Comparison of ENCODE assay signal across 11 cellular contexts in the genomic region with DNA sequence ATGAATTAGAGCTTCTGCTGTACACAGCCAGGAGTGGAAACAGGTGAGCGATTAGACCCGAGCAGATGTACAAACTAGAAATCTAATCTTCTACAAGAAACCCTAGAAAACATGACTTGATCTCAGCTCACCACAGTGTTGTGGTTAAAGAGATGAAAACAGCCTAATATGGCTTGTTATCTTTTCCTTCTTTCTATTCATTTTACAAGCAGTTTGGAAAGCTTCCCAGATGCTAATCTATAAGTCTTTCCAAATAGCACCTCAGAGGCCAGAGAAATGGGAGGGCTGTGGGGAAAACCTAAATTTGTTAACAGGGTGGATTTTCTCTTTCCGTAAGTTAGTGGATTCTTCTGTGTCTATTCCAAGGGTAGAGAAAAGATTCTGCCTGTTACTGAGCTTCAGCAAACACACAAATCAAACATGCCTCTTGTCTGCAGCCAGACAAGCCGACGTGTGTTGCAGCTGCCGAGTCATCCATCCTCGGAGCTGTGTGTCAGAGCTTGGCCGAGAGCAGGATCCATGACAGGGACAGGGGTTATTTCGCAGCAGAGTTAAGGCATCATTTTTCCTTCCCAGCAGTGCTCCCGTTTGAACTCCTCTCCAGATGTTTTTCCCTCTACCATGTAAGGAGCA.
DNase-seq lines count a peak whose midpoint lies in the region; ATAC-seq and TF ChIP-seq lines count a peak whose summit lies in the region.
"Had no signal": no experiment of that assay in that cellular context is flagged by ENCODE, and none has a peak within 500 bp of the region (broad histone marks: within the 10 kb centered on the region; RNA-seq: fewer than 3 reads in every experiment).

No MANE protein-coding gene starts in this region.

- H3K4me3 ChIP-seq in gastroesophageal sphincter (no peak overlapping the region), psoas muscle (no peak overlapping the region)

- H3K4me3 Mint-ChIP-seq in activated naive CD8-positive, alpha-beta T cell treated with anti-CD3 and anti-CD28 coated beads, Interleukin-2, amount 50 U/mL, for 24 hours: no peak overlapping the region

- TF ChIP-seq CTCF in gastroesophageal sphincter (IDR thresholded peaks at IDR 0.05): no peak
- TF ChIP-seq CTCF in psoas muscle (IDR thresholded peaks at IDR 0.05): no peak

- no peaks in the 10 kb centered on the region for H3K27me3 Mint-ChIP-seq in activated naive CD8-positive, alpha-beta T cell treated with anti-CD3 and anti-CD28 coated beads, Interleukin-2, amount 50 U/mL, for 24 hours

- H3K27ac ChIP-seq in gastroesophageal sphincter (no peak overlapping the region), psoas muscle (no peak overlapping the region)

- H3K36me3 ChIP-seq in gastroesophageal sphincter: no peaks in the 10 kb centered on the region
- H3K36me3 ChIP-seq in psoas muscle (ENCODE audit: insufficient read depth in 1 of 2, low read depth in 1 of 2): no peaks in the 10 kb centered on the region

- H3K4me1 ChIP-seq in gastroesophageal sphincter: peaks cover 0 to 12% (median 0%) of the 10 kb centered on the region in 3 donors
- no peaks in the 10 kb centered on the region for H3K4me1 ChIP-seq in psoas muscle

- H3K36me3 Mint-ChIP-seq in activated naive CD8-positive, alpha-beta T cell treated with anti-CD3 and anti-CD28 coated beads, Interleukin-2, amount 50 U/mL, for 24 hours (ENCODE audit: low read depth): no peaks in the 10 kb centered on the region

- no peak for TF ChIP-seq POLR2A in gastroesophageal sphincter (IDR thresholded peaks at IDR 0.05)

- no peak overlapping the region for H3K27ac Mint-ChIP-seq in activated naive CD8-positive, alpha-beta T cell treated with anti-CD3 and anti-CD28 coated beads, Interleukin-2, amount 50 U/mL, for 24 hours

- peak; percentile 19 for ATAC-seq in gastroesophageal sphincter
- peak in 3 of 4 donors; percentile 27 to 42 (median 32) for ATAC-seq in psoas muscle
- no peak for ATAC-seq in activated naive CD8-positive, alpha-beta T cell treated with anti-CD3 and anti-CD28 coated beads, Interleukin-2, amount 50 U/mL, for 24 hours

- H3K4me1 Mint-ChIP-seq in activated naive CD8-positive, alpha-beta T cell treated with anti-CD3 and anti-CD28 coated beads, Interleukin-2, amount 50 U/mL, for 24 hours: no peaks in the 10 kb centered on the region

- H3K9me3 ChIP-seq in gastroesophageal sphincter (no peaks in the 10 kb centered on the region), psoas muscle (no peaks in the 10 kb centered on the region)

- H3K27me3 ChIP-seq in gastroesophageal sphincter: no peaks in the 10 kb centered on the region
- no peaks in the 10 kb centered on the region for H3K27me3 ChIP-seq in psoas muscle (ENCODE audit: insufficient read depth in 3 of 3, low read length in 2 of 3)

- DNase-seq in M059J (ENCODE audit: low read depth): peak; percentile 43
- peak; percentile 43 for DNase-seq in NCI-H774 (lab: John Stamatoyannopoulos, UW)
- DNase-seq in psoas muscle: no peak
- no peak for DNase-seq in DMS 273 (lab: John Stamatoyannopoulos, UW; ENCODE audit: unreplicated experiment)
- no peak for DNase-seq in epidermal melanocyte (ENCODE audit: insufficient read length, low spot score)
- no peak for DNase-seq in activated naive CD8-positive, alpha-beta T cell treated with anti-CD3 and anti-CD28 coated beads, Interleukin-2, amount 50 U/mL, for 24 hours
- no peak for DNase-seq in cortex of kidney (lab: John Stamatoyannopoulos, UW)
- DNase-seq: activated gamma-delta T cell treated with Interleukin-2 at 50 U/mL for 16 hours, DMS79, Kasumi-1 had no signal

- no peak for TF ChIP-seq EP300 in gastroesophageal sphincter (IDR thresholded peaks at IDR 0.05)

- intact Hi-C loops in psoas muscle (cut with DNase I): no loop called here

- H3K9me3 Mint-ChIP-seq in activated naive CD8-positive, alpha-beta T cell treated with anti-CD3 and anti-CD28 coated beads, Interleukin-2, amount 50 U/mL, for 24 hours: peaks cover 25% of the 10 kb centered on the region

- 19 to 25% methylated on average over 7 to 8 of the region's 10 CpGs for WGBS in gastroesophageal sphincter (ENCODE audit: low coverage in 1 of 2), 2 donors
- 15 to 37% (median 17%) methylated on average over 10 of the region's 10 CpGs for WGBS in psoas muscle, 3 donors

Comparison
In these comparisons a context has a peak if more than half of its experiments do, and no peak if none do; other contexts are left out.
1. DNase-seq: peak in M059J (single experiment) and NCI-H774 (single experiment); none in psoas muscle (0 of 2), DMS 273 (single experiment), epidermal melanocyte (single experiment), activated naive CD8-positive, alpha-beta T cell treated with anti-CD3 and anti-CD28 coated beads, Interleukin-2, amount 50 U/mL, for 24 hours (single experiment) and cortex of kidney (single experiment).